Comparison of ENCODE assay signal across 8 cellular contexts in the genomic region with DNA sequence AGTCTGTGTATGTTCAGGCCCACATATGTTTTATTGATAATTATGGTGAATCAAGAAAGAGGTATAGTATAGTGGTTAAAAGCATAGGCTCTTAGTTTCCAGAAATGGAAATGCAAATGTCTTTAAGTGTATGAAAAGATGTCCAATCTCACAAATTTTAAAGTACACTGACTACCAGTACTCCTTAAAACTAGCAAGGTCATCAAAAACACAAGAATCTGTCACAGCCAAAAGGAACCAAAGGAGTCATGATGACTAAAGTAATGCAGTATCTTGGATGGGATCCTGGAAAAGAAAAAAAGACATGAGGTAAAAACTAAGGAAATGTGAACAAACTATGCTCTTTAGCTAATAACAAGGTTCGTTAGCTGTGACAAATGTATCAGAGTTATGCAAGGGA. TPM values are rescaled to one million over a fixed set of nuclear protein-coding genes. Genes with fewer than 3 reads are reported as not detected.
A peak's percentile ranks its signal among the peaks of the same experiment; 100 is the strongest.
DNase-seq lines count a peak whose midpoint lies in the region; ATAC-seq, FAIRE-seq and TF ChIP-seq lines count a peak whose summit lies in the region.

No MANE protein-coding gene starts in this region.

- no peaks in the 10 kb centered on the region for H3K27me3 ChIP-seq in HCT116 (ENCODE audit: insufficient read depth, low read length)
- H3K27me3 ChIP-seq in astrocyte (ENCODE audit: insufficient read depth, low read length) = no peaks in the 10 kb centered on the region
- no peaks in the 10 kb centered on the region for H3K27me3 ChIP-seq in mucosa of stomach (ENCODE audit: control insufficient read depth, insufficient read depth, low read length)

- H3K9ac ChIP-seq in HCT116 (ENCODE audit: low read length) (peak overlapping the region; percentile 72; the same call in 1 of the 2 replicates), astrocyte (ENCODE audit: low read length) (no peak overlapping the region), mucosa of stomach (ENCODE audit: low read length) (no peak overlapping the region)

- no TSS peak for BruUV-seq in HCT116 (replicated peaks; lab: Mats Ljungman, UMichigan)

- FAIRE-seq in A549 (lab: Jason Lieb, UNC) (no peak), astrocyte (lab: Jason Lieb, UNC) (peak; percentile 92)

- TF ChIP-seq EP300 in A549 (IDR thresholded peaks at IDR 0.05) = no peak

- peak overlapping the region; percentile 52 for H2AFZ ChIP-seq in HCT116 (ENCODE audit: low read depth, low read length, poor library complexity, severe bottlenecking)
- peak overlapping the region; percentile 89 for H2AFZ ChIP-seq in astrocyte (ENCODE audit: low read depth, low read length)

- 94% methylated on average over 1 of the region's 1 CpG for WGBS in A549 (ENCODE audit: missing lambda C conversion rate)

- TF ChIP-seq CTCF in A549 (IDR thresholded peaks at IDR 0.05) = no peak
- TF ChIP-seq CTCF in HCT116 (IDR thresholded peaks at IDR 0.05 in 2 of 3, conservative IDR thresholded peaks at IDR 0.05 in 1 of 3; ENCODE audit: borderline replicate concordance in 1 of 3, insufficient read depth in 1 of 3, low read depth in 2 of 3, low read length in 2 of 3) = no peak
- no peak for TF ChIP-seq CTCF in astrocyte (IDR thresholded peaks at IDR 0.05; ENCODE audit: insufficient read depth, low read depth, low read length)
- TF ChIP-seq CTCF in GM13976 (IDR thresholded peaks at IDR 0.05; ENCODE audit: borderline replicate concordance, control extremely low read depth, extremely low read depth, insufficient read depth, missing control alignments) = no peak

- DNase-seq in A549 (ENCODE audit: low read depth in 1 of 2, low spot score in 1 of 2) (no peak), HCT116 (ENCODE audit: low read depth, low spot score) (no peak), astrocyte (ENCODE audit: low read depth) (no peak), DMS114 treated with DMSO at 0.1 percent for 48 hours (lab: John Stamatoyannopoulos, UW; ENCODE audit: unreplicated experiment) (no peak), NCI-H69 (lab: John Stamatoyannopoulos, UW) (no peak), NCI-H226 (no peak), GM13976 (ENCODE audit: low spot score) (no peak)

- CTCF ChIA-PET in A549 (lab: Yijun Ruan, JAX) = no interaction called here
- CTCF ChIA-PET in HCT116 (lab: Charles Lee) = no interaction called here

- H3K4me3 ChIP-seq in A549 (no peak overlapping the region; the same call in 2 of the 3 replicates), HCT116 (replicated peaks in 1 of 2; ENCODE audit: low read depth in 1 of 2, low read length in 2 of 2) (peak overlapping the region in 1 of 2 experiments; percentile 72; a peak in 3 of 4 replicates), astrocyte (ENCODE audit: insufficient read depth, low read depth, low read length) (no peak overlapping the region), mucosa of stomach (ENCODE audit: low read length) (peak overlapping the region; percentile 31)

- H3K4me2 ChIP-seq in A549 (peak overlapping the region; percentile 78), HCT116 (ENCODE audit: low read length) (peak overlapping the region; percentile 72), astrocyte (ENCODE audit: low read length) (peak overlapping the region; percentile 86)

- TF ChIP-seq RAD21 in A549 (conservative IDR thresholded peaks at IDR 0.05 in 1 of 2, IDR thresholded peaks at IDR 0.05 in 1 of 2) = no peak
- no peak for TF ChIP-seq RAD21 in HCT116 (IDR thresholded peaks at IDR 0.05; ENCODE audit: low read depth)

- H3K9me3 ChIP-seq in A549 = no peaks in the 10 kb centered on the region
- no peaks in the 10 kb centered on the region for H3K9me3 ChIP-seq in HCT116 (ENCODE audit: control insufficient read depth in 1 of 2, insufficient read depth in 1 of 2, low read depth in 1 of 2, low read length in 2 of 2)
- no peaks in the 10 kb centered on the region for H3K9me3 ChIP-seq in astrocyte (ENCODE audit: insufficient read depth, low read depth, low read length)
- H3K9me3 ChIP-seq in mucosa of stomach (ENCODE audit: control insufficient read depth, low read length) = no peaks in the 10 kb centered on the region

- no peaks in the 10 kb centered on the region for H3K9me2 ChIP-seq in HCT116 (ENCODE audit: insufficient read depth)

- no peaks in the 10 kb centered on the region for H3K36me3 Mint-ChIP-seq in astrocyte (ENCODE audit: low read depth, unreplicated experiment)

- POLR2A ChIA-PET in A549 (lab: Yijun Ruan, JAX) = no interaction called here
- POLR2A ChIA-PET in HCT116 (lab: Charles Lee) = no interaction called here

- H3K27ac ChIP-seq in A549 = peak overlapping the region in 1 of 2 experiments; percentile 51; a peak in 1 of 6 replicates
- no peak overlapping the region for H3K27ac ChIP-seq in HCT116 (ENCODE audit: low read depth, low read length)
- no peak overlapping the region for H3K27ac ChIP-seq in astrocyte (ENCODE audit: low read depth, low read length)

- H3K27ac Mint-ChIP-seq in astrocyte (ENCODE audit: unreplicated experiment) = no peak overlapping the region

- in situ Hi-C loops in GM13976 (cut with MboI; ENCODE audit: low sequenced_read_pairs, unreplicated experiment) = no loop called here

- no peaks in the 10 kb centered on the region for H3K27me3 Mint-ChIP-seq in astrocyte (ENCODE audit: low read depth, unreplicated experiment)

- intact Hi-C loops in HCT116 (cut with micrococcal nuclease) = no loop called here

- H3K79me2 ChIP-seq in HCT116 (ENCODE audit: insufficient read depth, low read length) (peaks cover 14% of the 10 kb centered on the region; the same call in 1 of the 2 replicates), astrocyte (ENCODE audit: insufficient read depth, low read length) (peaks cover 20% of the 10 kb centered on the region)

- no peaks in the 10 kb centered on the region for H3K9me3 Mint-ChIP-seq in astrocyte (ENCODE audit: unreplicated experiment)

- H3K4me1 Mint-ChIP-seq in astrocyte (ENCODE audit: low read depth, unreplicated experiment) = peaks cover 7% of the 10 kb centered on the region

- RAD21 ChIA-PET in HCT116 (lab: Charles Lee; ENCODE audit: low non-redundant PET in 1 of 2, low total read pairs in 2 of 2, uncharacterized antibody in 2 of 2, unreplicated experiment in 2 of 2) = no interaction called here

- peaks cover 20% of the 10 kb centered on the region; the same call in 2 of the 3 replicates for H3K4me1 ChIP-seq in A549
- H3K4me1 ChIP-seq in HCT116 (ENCODE audit: control insufficient read depth in 1 of 2, insufficient read depth in 2 of 2, low read length in 2 of 2) = peaks cover 0 to 10% of the 10 kb centered on the region in 2 experiments; a peak in 1 of 4 replicates
- peaks cover 5% of the 10 kb centered on the region for H3K4me1 ChIP-seq in astrocyte (ENCODE audit: insufficient read depth, low read length)
- H3K4me1 ChIP-seq in mucosa of stomach (ENCODE audit: control insufficient read depth, insufficient read depth, low read length) = no peaks in the 10 kb centered on the region

- TF ChIP-seq POLR2A in A549 (IDR thresholded peaks at IDR 0.05; ENCODE audit: low read length) = no peak
- TF ChIP-seq POLR2A in HCT116 (IDR thresholded peaks at IDR 0.05; ENCODE audit: borderline replicate concordance, extremely low read depth, insufficient read depth, insufficient read length) = no peak

- H3K36me3 ChIP-seq in HCT116 (ENCODE audit: control insufficient read depth in 1 of 2, insufficient read depth in 2 of 2, low read length in 2 of 2) = peaks cover 8 to 11% of the 10 kb centered on the region in 2 experiments; a peak in 2 of 4 replicates
- peaks cover 4% of the 10 kb centered on the region for H3K36me3 ChIP-seq in astrocyte (ENCODE audit: insufficient read depth, low read length)
- H3K36me3 ChIP-seq in mucosa of stomach (ENCODE audit: control insufficient read depth, insufficient read depth, low read length) = no peaks in the 10 kb centered on the region

- peak overlapping the region; percentile 99 for H3K4me3 Mint-ChIP-seq in astrocyte (ENCODE audit: unreplicated experiment)

- H4K20me1 ChIP-seq in HCT116 (ENCODE audit: insufficient read depth) = no peaks in the 10 kb centered on the region
- H4K20me1 ChIP-seq in astrocyte (ENCODE audit: insufficient read depth, low read length) = no peaks in the 10 kb centered on the region

- ATAC-seq in A549 = no peak
- ATAC-seq in HCT116 = no peak

TF ChIP-seq in A549, 52 proteins besides CTCF, POLR2A, EP300 and RAD21:
- TF ChIP-seq RFX5 (IDR thresholded peaks at IDR 0.05) (no peak), MAFK (IDR thresholded peaks at IDR 0.05; ENCODE audit: partially characterized antibody) (peak; percentile 86)

TF ChIP-seq in HCT116, 20 proteins besides CTCF, POLR2A, EP300 and RAD21 (continues in another document):
- TF ChIP-seq FOSL1 (IDR thresholded peaks at IDR 0.05; ENCODE audit: low read depth) (no peak), ZBTB33 (IDR thresholded peaks at IDR 0.05; ENCODE audit: extremely low read depth, insufficient replicate concordance, low read length) (no peak), YY1 (IDR thresholded peaks at IDR 0.05; ENCODE audit: extremely low read depth, insufficient replicate concordance, low read depth, low read length) (no peak), EZH2phosphoT487 (IDR thresholded peaks at IDR 0.05; ENCODE audit: borderline replicate concordance) (no peak), TCF7L2 (IDR thresholded peaks at IDR 0.05; ENCODE audit: borderline replicate concordance, extremely low read depth, insufficient read depth, insufficient read length) (no peak), SP1 (IDR thresholded peaks at IDR 0.05; ENCODE audit: low read depth) (no peak), ZFX (IDR thresholded peaks at IDR 0.05) (no peak), JUND (IDR thresholded peaks at IDR 0.05) (no peak), CBX3 (IDR thresholded peaks at IDR 0.05; ENCODE audit: low read depth) (no peak)

RNA-seq across cellular contexts. Expression of gene RBM41, which starts 0.7 kb away (rescaled TPM):
- polyA plus RNA-seq in A549 (2011; rRNA removed) (20.5 and 25.8 TPM in 2 replicates), A549 (2017; fragmentation: RNase III; extraction: RNeasy Plus Mini Kit Qiagen cat#74134 plus additional on column Dnase treatment) (16.2 to 17.7 TPM (median 17.1 TPM) in 3 replicates)
- polyA plus RNA-seq in A549 (2012; cell fraction: cytosol; rRNA removed) = 3.2 and 3.3 TPM in 2 replicates
- 3.9 and 5.1 TPM in 2 replicates for polyA plus RNA-seq in A549 (2012; cell fraction: nucleus; rRNA removed)
- polyA minus RNA-seq in A549 (2011; rRNA and poly(A)+ RNA removed) = 11.8 and 12.3 TPM in 2 replicates
- total RNA-seq in HCT116 (2021; ENCODE audit: unreplicated experiment) (20.0 TPM), astrocyte (17.4 and 20.4 TPM in 2 replicates)
- polyA plus RNA-seq in HCT116 (2012) = 5.1 and 7.6 TPM in 2 replicates
